In genomic region chr4:182062458-182062857, GRCh38 we compare ENCODE assay signal across 1 cellular context.
TF ChIP-seq lines count a peak whose summit lies in the region.

No MANE protein-coding gene starts in this region.

TF ChIP-seq in HCT116, 20 proteins besides CTCF, POLR2A, EP300 and RAD21 (continued from another document):
- TF ChIP-seq REST (IDR thresholded peaks at IDR 0.05; ENCODE audit: low read depth) (no peak), ZFX (IDR thresholded peaks at IDR 0.05) (no peak), EZH2 (IDR thresholded peaks at IDR 0.05) (no peak), JUND (IDR thresholded peaks at IDR 0.05) (no peak), FOSL1 (IDR thresholded peaks at IDR 0.05; ENCODE audit: low read depth) (no peak), CBX3 (IDR thresholded peaks at IDR 0.05; ENCODE audit: low read depth) (no peak)
TF ChIP-seq in HCT116: peak in this region for 0.
